ENCODE assay signal across 8 cellular contexts in the genomic region with DNA sequence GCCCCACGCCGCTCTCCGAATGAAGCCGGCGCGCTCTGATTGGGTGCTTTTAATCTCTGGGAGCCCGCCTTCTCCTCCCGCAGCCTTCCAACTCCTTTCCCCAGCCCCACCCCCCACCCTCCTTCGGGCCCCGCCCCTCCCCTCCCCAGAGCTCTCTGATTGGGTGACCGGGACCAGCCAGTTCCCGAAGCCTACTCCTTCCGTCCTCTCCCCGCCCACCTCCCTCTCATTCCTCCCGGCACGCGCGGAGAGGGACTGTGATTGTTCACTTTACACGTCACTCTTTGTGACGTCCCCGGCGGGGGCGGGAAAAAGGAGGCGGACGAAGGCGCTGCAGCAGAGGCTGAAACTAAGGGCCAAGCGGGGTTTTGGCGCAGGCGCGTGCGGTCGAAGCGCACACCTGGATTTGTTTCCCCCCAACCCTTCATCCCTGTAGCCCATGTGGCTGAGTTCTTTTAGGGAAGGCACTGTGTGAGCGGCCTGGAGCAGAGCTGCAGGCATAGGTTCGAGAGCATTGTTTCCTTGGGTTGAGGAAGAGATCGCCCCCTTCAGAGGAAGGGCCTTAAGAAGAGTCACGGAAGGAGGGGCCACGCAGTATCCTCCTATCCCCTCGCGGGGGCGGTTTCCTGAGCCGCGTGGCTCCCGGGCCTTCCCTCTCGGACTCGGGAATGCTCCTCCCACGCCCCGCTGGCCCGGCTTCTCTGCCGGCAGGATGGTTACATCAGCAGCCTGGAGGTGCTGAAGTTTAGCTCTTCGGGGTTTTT. TPM values are rescaled to one million over a fixed set of nuclear protein-coding genes. Genes with fewer than 3 reads are reported as not detected.
DNase-seq lines count a peak whose midpoint lies in the region; ATAC-seq and TF ChIP-seq lines count a peak whose summit lies in the region.

A gene (minus strand): TSS at position 21 of the 764 bp plus-strand sequence. CDS start 361 bp downstream, outside the sequence.

- no peak for TF ChIP-seq EP300 in suprapubic skin (IDR thresholded peaks at IDR 0.05)

- no peaks in the 10 kb centered on the region for H3K27me3 ChIP-seq in suprapubic skin

- H3K4me3 ChIP-seq in suprapubic skin = peak within 1 kb of the TSS; percentile 93

- TF ChIP-seq CTCF in suprapubic skin (IDR thresholded peaks at IDR 0.05) = peak in 1 of 2 donors; percentile 34

- under 1% methylated on average over 45 of the region's 51 CpGs for WGBS in suprapubic skin

- DNase-seq in NCI-H1092 (lab: John Stamatoyannopoulos, UW) (peak; percentile 99), globus pallidus (ENCODE audit: low spot score) (peak; percentile 100), nucleus accumbens (lab: John Stamatoyannopoulos, UW) (peak; percentile 89 to 100 (median 99)), suprapubic skin (ENCODE audit: low spot score in 2 of 2) (peak; percentile 100)

- peak within 1 kb of the TSS; percentile 89 for H3K27ac Mint-ChIP-seq in activated naive CD4-positive, alpha-beta T cell treated with anti-CD3 and anti-CD28 coated beads, Interleukin-2, amount 50 U/mL, for 24 hours

- peaks cover 33% of the 10 kb centered on the region for H3K4me1 Mint-ChIP-seq in activated naive CD4-positive, alpha-beta T cell treated with anti-CD3 and anti-CD28 coated beads, Interleukin-2, amount 50 U/mL, for 24 hours

- H3K4me1 ChIP-seq in suprapubic skin = peaks cover 33% of the 10 kb centered on the region

- H3K36me3 Mint-ChIP-seq in activated naive CD4-positive, alpha-beta T cell treated with anti-CD3 and anti-CD28 coated beads, Interleukin-2, amount 50 U/mL, for 24 hours = peaks cover 15% of the 10 kb centered on the region

- no peaks in the 10 kb centered on the region for H3K9me3 ChIP-seq in suprapubic skin

- no peaks in the 10 kb centered on the region for H3K36me3 ChIP-seq in suprapubic skin

- H3K27me3 Mint-ChIP-seq in activated naive CD4-positive, alpha-beta T cell treated with anti-CD3 and anti-CD28 coated beads, Interleukin-2, amount 50 U/mL, for 24 hours = no peaks in the 10 kb centered on the region

- H3K4me3 Mint-ChIP-seq in activated naive CD4-positive, alpha-beta T cell treated with anti-CD3 and anti-CD28 coated beads, Interleukin-2, amount 50 U/mL, for 24 hours = peak within 1 kb of the TSS; percentile 95

- no peaks in the 10 kb centered on the region for H3K9me3 Mint-ChIP-seq in activated naive CD4-positive, alpha-beta T cell treated with anti-CD3 and anti-CD28 coated beads, Interleukin-2, amount 50 U/mL, for 24 hours

- TF ChIP-seq POLR2A in GM10847 (IDR thresholded peaks at IDR 0.05; ENCODE audit: extremely low read depth, insufficient read length) (peak; percentile 64), suprapubic skin (IDR thresholded peaks at IDR 0.05) (peak in 1 of 2 donors; percentile 32)

- ATAC-seq in HG02610 (IDR thresholded peaks at IDR 0.05; ENCODE audit: unreplicated experiment) (peak; percentile 81), SK-N-SH treated with all-trans-retinoic acid at 6 μM for 48 hours (peak; percentile 86)

- peak within 1 kb of the TSS; percentile 99 for H3K27ac ChIP-seq in suprapubic skin

TF ChIP-seq in SK-N-SH treated with all-trans-retinoic acid at 6 μM for 48 hours, 23 proteins besides CTCF, POLR2A, EP300 and RAD21:
- TF ChIP-seq, protein P1, sequence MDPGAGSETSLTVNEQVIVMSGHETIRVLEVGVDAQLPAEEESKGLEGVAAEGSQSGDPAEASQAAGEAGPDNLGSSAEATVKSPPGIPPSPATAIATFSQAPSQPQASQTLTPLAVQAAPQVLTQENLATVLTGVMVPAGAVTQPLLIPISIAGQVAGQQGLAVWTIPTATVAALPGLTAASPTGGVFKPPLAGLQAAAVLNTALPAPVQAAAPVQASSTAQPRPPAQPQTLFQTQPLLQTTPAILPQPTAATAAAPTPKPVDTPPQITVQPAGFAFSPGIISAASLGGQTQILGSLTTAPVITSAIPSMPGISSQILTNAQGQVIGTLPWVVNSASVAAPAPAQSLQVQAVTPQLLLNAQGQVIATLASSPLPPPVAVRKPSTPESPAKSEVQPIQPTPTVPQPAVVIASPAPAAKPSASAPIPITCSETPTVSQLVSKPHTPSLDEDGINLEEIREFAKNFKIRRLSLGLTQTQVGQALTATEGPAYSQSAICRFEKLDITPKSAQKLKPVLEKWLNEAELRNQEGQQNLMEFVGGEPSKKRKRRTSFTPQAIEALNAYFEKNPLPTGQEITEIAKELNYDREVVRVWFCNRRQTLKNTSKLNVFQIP (CRISPR knock-in tag; IDR thresholded peaks at IDR 0.05; ENCODE audit: borderline replicate concordance, low read depth) = no peak
- no peak for TF ChIP-seq PPARA (CRISPR knock-in tag; IDR thresholded peaks at IDR 0.05; ENCODE audit: borderline replicate concordance)
- TF ChIP-seq ZNF70 (CRISPR knock-in tag; IDR thresholded peaks at IDR 0.05) = no peak
- no peak for TF ChIP-seq BACH2 (CRISPR knock-in tag; IDR thresholded peaks at IDR 0.05; ENCODE audit: borderline replicate concordance)
- TF ChIP-seq, protein P2, sequence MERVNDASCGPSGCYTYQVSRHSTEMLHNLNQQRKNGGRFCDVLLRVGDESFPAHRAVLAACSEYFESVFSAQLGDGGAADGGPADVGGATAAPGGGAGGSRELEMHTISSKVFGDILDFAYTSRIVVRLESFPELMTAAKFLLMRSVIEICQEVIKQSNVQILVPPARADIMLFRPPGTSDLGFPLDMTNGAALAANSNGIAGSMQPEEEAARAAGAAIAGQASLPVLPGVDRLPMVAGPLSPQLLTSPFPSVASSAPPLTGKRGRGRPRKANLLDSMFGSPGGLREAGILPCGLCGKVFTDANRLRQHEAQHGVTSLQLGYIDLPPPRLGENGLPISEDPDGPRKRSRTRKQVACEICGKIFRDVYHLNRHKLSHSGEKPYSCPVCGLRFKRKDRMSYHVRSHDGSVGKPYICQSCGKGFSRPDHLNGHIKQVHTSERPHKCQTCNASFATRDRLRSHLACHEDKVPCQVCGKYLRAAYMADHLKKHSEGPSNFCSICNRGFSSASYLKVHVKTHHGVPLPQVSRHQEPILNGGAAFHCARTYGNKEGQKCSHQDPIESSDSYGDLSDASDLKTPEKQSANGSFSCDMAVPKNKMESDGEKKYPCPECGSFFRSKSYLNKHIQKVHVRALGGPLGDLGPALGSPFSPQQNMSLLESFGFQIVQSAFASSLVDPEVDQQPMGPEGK (CRISPR knock-in tag; IDR thresholded peaks at IDR 0.05; ENCODE audit: borderline replicate concordance) = no peak
- no peak for TF ChIP-seq TOX (CRISPR knock-in tag; IDR thresholded peaks at IDR 0.05; ENCODE audit: borderline replicate concordance)
- TF ChIP-seq ZFP3 (CRISPR knock-in tag; IDR thresholded peaks at IDR 0.05) = no peak
- no peak for TF ChIP-seq TCF4 (CRISPR knock-in tag; IDR thresholded peaks at IDR 0.05; ENCODE audit: borderline replicate concordance)
- no peak for TF ChIP-seq ZNF8 (CRISPR knock-in tag; IDR thresholded peaks at IDR 0.05)
TF ChIP-seq in SK-N-SH treated with all-trans-retinoic acid at 6 μM for 48 hours: peak in this region for 0.

RNA-seq across cellular contexts. Expression of the gene that starts here (rescaled TPM):
- 10 to 100 TPM; 31.6 to 42.0 (median 37.6) TPM for total RNA-seq in suprapubic skin

Comparison
In these comparisons a context has a peak if more than half of its experiments do, and no peak if none do; other contexts are left out.
1. Peak in every context shown above with its lines: DNase-seq, ATAC-seq, H3K4me3 ChIP-seq and H3K27ac ChIP-seq.